ENCODE assay signal across 2 cellular contexts in the genomic region with DNA sequence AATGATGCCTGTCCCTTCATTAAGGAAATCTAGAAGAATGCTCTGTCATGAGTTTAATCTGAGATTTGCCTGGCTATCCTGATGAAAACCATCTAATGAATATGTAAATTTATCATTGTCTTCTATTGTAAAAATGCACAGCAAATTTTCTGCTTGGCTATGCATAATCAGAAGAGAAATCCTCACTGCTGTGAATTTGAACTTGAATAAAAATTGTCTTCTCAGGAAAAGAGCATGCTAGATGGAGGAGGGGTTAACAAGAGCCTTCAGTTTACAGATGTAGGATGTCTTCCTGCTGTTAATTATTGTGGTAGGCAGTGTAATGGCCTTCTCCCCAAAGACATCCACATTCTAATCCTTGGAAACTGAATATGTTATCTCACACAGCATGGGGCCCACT.
TF ChIP-seq lines count a peak whose summit lies in the region.

No MANE protein-coding gene starts in this region.

TF ChIP-seq in A549, 52 proteins besides CTCF, POLR2A, EP300 and RAD21:
- TF ChIP-seq, protein P1, sequence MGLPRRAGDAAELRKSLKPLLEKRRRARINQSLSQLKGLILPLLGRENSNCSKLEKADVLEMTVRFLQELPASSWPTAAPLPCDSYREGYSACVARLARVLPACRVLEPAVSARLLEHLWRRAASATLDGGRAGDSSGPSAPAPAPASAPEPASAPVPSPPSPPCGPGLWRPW (IDR thresholded peaks at IDR 0.05) = no peak
- no peak for TF ChIP-seq MAZ (IDR thresholded peaks at IDR 0.05; ENCODE audit: borderline replicate concordance, low read depth, low read length)
- no peak for TF ChIP-seq CHD4 (IDR thresholded peaks at IDR 0.05; ENCODE audit: borderline replicate concordance)
- TF ChIP-seq, protein P2, sequence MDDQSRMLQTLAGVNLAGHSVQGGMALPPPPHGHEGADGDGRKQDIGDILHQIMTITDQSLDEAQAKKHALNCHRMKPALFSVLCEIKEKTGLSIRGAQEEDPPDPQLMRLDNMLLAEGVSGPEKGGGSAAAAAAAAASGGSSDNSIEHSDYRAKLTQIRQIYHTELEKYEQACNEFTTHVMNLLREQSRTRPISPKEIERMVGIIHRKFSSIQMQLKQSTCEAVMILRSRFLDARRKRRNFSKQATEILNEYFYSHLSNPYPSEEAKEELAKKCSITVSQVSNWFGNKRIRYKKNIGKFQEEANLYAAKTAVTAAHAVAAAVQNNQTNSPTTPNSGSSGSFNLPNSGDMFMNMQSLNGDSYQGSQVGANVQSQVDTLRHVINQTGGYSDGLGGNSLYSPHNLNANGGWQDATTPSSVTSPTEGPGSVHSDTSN (IDR thresholded peaks at IDR 0.05) = no peak
- TF ChIP-seq HOXB5 (CRISPR knock-in tag; IDR thresholded peaks at IDR 0.05) = no peak
- peak; percentile 71 for TF ChIP-seq MAFK (IDR thresholded peaks at IDR 0.05; ENCODE audit: partially characterized antibody)

TF ChIP-seq in IMR-90, 13 proteins besides CTCF, POLR2A, EP300 and RAD21:
- TF ChIP-seq CHD1 (IDR thresholded peaks at IDR 0.05; ENCODE audit: low read depth, low read length) (no peak), MAFK (IDR thresholded peaks at IDR 0.05; ENCODE audit: low read depth, low read length) (peak; percentile 43)
